In genomic region chr17:50347087-50347893, GRCh38 we compare ENCODE assay signal across 8 cellular contexts. TPM values are rescaled to one million over a fixed set of nuclear protein-coding genes. Genes with fewer than 3 reads are reported as not detected.
DNase-seq lines count a peak whose midpoint lies in the region; ATAC-seq and TF ChIP-seq lines count a peak whose summit lies in the region.

No MANE protein-coding gene starts in this region.

- DNase-seq in CD8-positive, alpha-beta memory T cell, result no peak
- DNase-seq in Peyer's patch (peak in 1 of 3 donors; percentile 46), esophagus muscularis mucosa (ENCODE audit: extremely low spot score) (no peak), osteoblast (ENCODE audit: insufficient read length, low spot score, missing footprints) (no peak)
- DNase-seq in stimulated activated CD4-positive, alpha-beta T cell treated with anti-CD3 and anti-CD28 coated beads, Interleukin-2, amount 100 ng/mL, for 24 hours, result no peak

- H3K36me3 ChIP-seq in CD8-positive, alpha-beta memory T cell (ENCODE audit: insufficient read depth, low read length), result no peaks in the 10 kb centered on the region
- H3K36me3 ChIP-seq in Peyer's patch (no peaks in the 10 kb centered on the region), esophagus muscularis mucosa (peaks cover 0 to under 1% (median 0%) of the 10 kb centered on the region in 4 donors), osteoblast (ENCODE audit: insufficient read depth, low read length) (no peaks in the 10 kb centered on the region)

- intact Hi-C loops in esophagus muscularis mucosa (cut with DNase I), result no loop called here

- peaks cover 0 to 14% (median 1%) of the 10 kb centered on the region in 3 donors for H3K36me3 Mint-ChIP-seq in CD8-positive, alpha-beta memory T cell

- peak overlapping the region; percentile 62 to 95 (median 86) for H3K27ac Mint-ChIP-seq in CD8-positive, alpha-beta memory T cell

- H3K27me3 ChIP-seq in CD8-positive, alpha-beta memory T cell (ENCODE audit: insufficient read depth, low read length, poor library complexity, severe bottlenecking), result no peaks in the 10 kb centered on the region
- H3K27me3 ChIP-seq in Peyer's patch (no peaks in the 10 kb centered on the region), esophagus muscularis mucosa (no peaks in the 10 kb centered on the region), osteoblast (ENCODE audit: insufficient read depth, low read length) (no peaks in the 10 kb centered on the region)

- peaks cover 0 to 3% of the 10 kb centered on the region in 2 donors for H3K27me3 Mint-ChIP-seq in CD8-positive, alpha-beta memory T cell

- no peak for TF ChIP-seq POLR2A in Peyer's patch (IDR thresholded peaks at IDR 0.05)
- TF ChIP-seq POLR2A in esophagus muscularis mucosa (IDR thresholded peaks at IDR 0.05; ENCODE audit: low read depth), result no peak

- no peak for TF ChIP-seq EP300 in esophagus muscularis mucosa (IDR thresholded peaks at IDR 0.05)

- H3K79me2 ChIP-seq in osteoblast (ENCODE audit: insufficient read depth, low read length), result peaks cover 56% of the 10 kb centered on the region

- 35% methylated on average over 7 of the region's 19 CpGs for WGBS in esophagus muscularis mucosa

- peak overlapping the region; percentile 84 to 97 (median 89) for H3K4me3 Mint-ChIP-seq in CD8-positive, alpha-beta memory T cell

- H4K20me1 ChIP-seq in osteoblast (ENCODE audit: insufficient read depth, low read length), result peaks cover 37% of the 10 kb centered on the region

- H3K4me1 Mint-ChIP-seq in CD8-positive, alpha-beta memory T cell, result peaks cover 27 to 49% (median 40%) of the 10 kb centered on the region in 3 donors

- H2AFZ ChIP-seq in osteoblast (ENCODE audit: low read length), result peak overlapping the region; percentile 65

- POLR2A ChIA-PET in CD8-positive, alpha-beta memory T cell (lab: Charles Lee), result interaction anchor here (0.6 to 2.5 kb wide), 3 partner anchors 12 to 27 kb away, joined by 3 to 12 read pairs (median 6); no protein-coding TSS in a partner anchor

- H3K27ac ChIP-seq in CD8-positive, alpha-beta memory T cell (ENCODE audit: low read depth, low read length), result peak overlapping the region; percentile 69
- peak overlapping the region in 2 of 4 donors; percentile 82 to 85 for H3K27ac ChIP-seq in Peyer's patch
- H3K27ac ChIP-seq in esophagus muscularis mucosa (replicated peaks in 1 of 4), result peak overlapping the region; percentile 20 to 74 (median 70)
- peak overlapping the region; percentile 70 for H3K27ac ChIP-seq in osteoblast (ENCODE audit: low read depth, low read length)

- H3K4me2 ChIP-seq in osteoblast (ENCODE audit: insufficient read depth, low read length), result peak overlapping the region; percentile 92

- peaks cover 22% of the 10 kb centered on the region for H3K4me1 ChIP-seq in CD8-positive, alpha-beta memory T cell (ENCODE audit: insufficient read depth, low read length)
- H3K4me1 ChIP-seq in Peyer's patch (peaks cover 0 to 19% (median 8%) of the 10 kb centered on the region in 4 donors), esophagus muscularis mucosa (peaks cover 25 to 46% (median 45%) of the 10 kb centered on the region in 4 donors), osteoblast (ENCODE audit: insufficient read depth, low read length) (peaks cover 32% of the 10 kb centered on the region)

- no peaks in the 10 kb centered on the region for H3K9me3 ChIP-seq in CD8-positive, alpha-beta memory T cell (ENCODE audit: low read length)
- no peaks in the 10 kb centered on the region for H3K9me3 ChIP-seq in Peyer's patch
- no peaks in the 10 kb centered on the region for H3K9me3 ChIP-seq in esophagus muscularis mucosa
- no peaks in the 10 kb centered on the region for H3K9me3 ChIP-seq in osteoblast (ENCODE audit: low read depth, low read length)

- ATAC-seq in GM21717 (IDR thresholded peaks at IDR 0.05; ENCODE audit: unreplicated experiment) (no peak), HG03565 (IDR thresholded peaks at IDR 0.05; ENCODE audit: unreplicated experiment) (no peak), HG02885 (IDR thresholded peaks at IDR 0.05; ENCODE audit: poor library complexity, unreplicated experiment) (no peak)

- H3K4me3 ChIP-seq in CD8-positive, alpha-beta memory T cell (ENCODE audit: low read length), result peak overlapping the region; percentile 82
- H3K4me3 ChIP-seq in Peyer's patch (peak overlapping the region; percentile 80 to 99 (median 86)), esophagus muscularis mucosa (peak overlapping the region; percentile 78 to 99 (median 82)), osteoblast (ENCODE audit: insufficient read depth, low read length) (peak overlapping the region; percentile 90)

- TF ChIP-seq CTCF in Peyer's patch (IDR thresholded peaks at IDR 0.05) (no peak), esophagus muscularis mucosa (IDR thresholded peaks at IDR 0.05) (no peak), osteoblast (IDR thresholded peaks at IDR 0.05; ENCODE audit: extremely low read depth, low read depth, low read length) (no peak)

- CTCF ChIA-PET in CD8-positive, alpha-beta memory T cell (lab: Charles Lee), result interaction anchor here (1.1 to 2.7 kb wide), 3 partner anchors 15 to 207 kb away, joined by 3 to 18 read pairs (median 12); partner anchors contain the start of gene LRRC59

- no peaks in the 10 kb centered on the region for H3K9me3 Mint-ChIP-seq in CD8-positive, alpha-beta memory T cell

RNA-seq across cellular contexts. Expression of gene XYLT2, which starts 1.4 kb away (rescaled TPM):
- total RNA-seq in CD8-positive, alpha-beta memory T cell, result 10 to 100 TPM; 31.8 to 32.6 TPM
- 17.8 TPM for polyA plus RNA-seq in CD8-positive, alpha-beta memory T cell
- 10 to 100 TPM; 17.7 to 41.3 (median 27.1) TPM for total RNA-seq in Peyer's patch
- 10 to 100 TPM; 12.8 to 29.8 (median 26.0) TPM for total RNA-seq in esophagus muscularis mucosa
- total RNA-seq in osteoblast, result 40.5 and 46.6 TPM in 2 replicates

RNA-seq across cellular contexts. Expression of gene MRPL27, which starts 25.7 kb away (rescaled TPM):
- 10 to 100 TPM; 87.2 to 88.8 TPM for total RNA-seq in CD8-positive, alpha-beta memory T cell
- 49.2 TPM for polyA plus RNA-seq in CD8-positive, alpha-beta memory T cell
- total RNA-seq in Peyer's patch, result 10 to 100 TPM; 14.0 to 72.8 (median 64.4) TPM
- total RNA-seq in esophagus muscularis mucosa, result 10 to 100 TPM; 33.6 to 58.8 (median 48.1) TPM
- total RNA-seq in osteoblast, result 54.2 and 55.7 TPM in 2 replicates

RNA-seq across cellular contexts. Expression of gene EME1, which starts 25.7 kb away (rescaled TPM):
- total RNA-seq in CD8-positive, alpha-beta memory T cell, result 10 to 100 TPM; 23.6 to 24.8 TPM
- 0.43 TPM for polyA plus RNA-seq in CD8-positive, alpha-beta memory T cell
- total RNA-seq in Peyer's patch, result 10 to 100 TPM in 1 of 4 donors, 1 to 10 TPM in 2, under 1 TPM in 1; 0.53 to 23.1 (median 1.9) TPM
- not detected for total RNA-seq in esophagus muscularis mucosa
- total RNA-seq in osteoblast, result 0.59 and 0.72 TPM in 2 replicates

RNA-seq across cellular contexts. Expression of gene LRRC59, which starts 50.0 kb away (rescaled TPM):
- 100 to 1,000 TPM; 122 to 127 TPM for total RNA-seq in CD8-positive, alpha-beta memory T cell
- 22.9 TPM for polyA plus RNA-seq in CD8-positive, alpha-beta memory T cell
- total RNA-seq in Peyer's patch (10 to 100 TPM; 57.0 to 89.1 (median 73.2) TPM), esophagus muscularis mucosa (10 to 100 TPM; 41.1 to 68.1 (median 62.1) TPM), osteoblast (121 and 125 TPM in 2 replicates)
